In genomic region chr11:131763193-131763890, GRCh38 we compare ENCODE assay signal across 20 cellular contexts.
"Had no signal": no experiment of that assay in that cellular context is flagged by ENCODE, and none has a peak within 500 bp of the region (broad histone marks: within the 10 kb centered on the region; RNA-seq: fewer than 3 reads in every experiment).

No MANE protein-coding gene starts in this region.

- H3K9me3 Mint-ChIP-seq: activated CD8-positive, alpha-beta T cell treated with anti-CD3 and anti-CD28 coated beads for 36 hours; activated naive CD8-positive, alpha-beta T cell treated with anti-CD3 and anti-CD28 coated beads, Interleukin-2, amount 50 U/mL, for 24 hours had no signal

- FAIRE-seq: endothelial cell of umbilical vein, urothelium cell line had no signal

- H3K9me3 ChIP-seq: body of pancreas, lower lobe of right lung, right lobe of liver, SJCRH30, thoracic aorta had no signal

- H3K4me1 Mint-ChIP-seq: activated CD4-positive, alpha-beta T cell treated with anti-CD3 and anti-CD28 coated beads for 36 hours; activated naive CD8-positive, alpha-beta T cell treated with anti-CD3 and anti-CD28 coated beads, Interleukin-2, amount 50 U/mL, for 24 hours; immature natural killer cell; naive B cell; T-cell had no signal

- H3K27ac Mint-ChIP-seq: activated CD4-positive, alpha-beta T cell treated with anti-CD3 and anti-CD28 coated beads for 36 hours; activated CD8-positive, alpha-beta T cell treated with anti-CD3 and anti-CD28 coated beads for 36 hours; activated naive CD8-positive, alpha-beta T cell treated with anti-CD3 and anti-CD28 coated beads, Interleukin-2, amount 50 U/mL, for 24 hours; immature natural killer cell; naive B cell; stimulated activated naive CD8-positive, alpha-beta T cell treated with anti-CD3 and anti-CD28 coated beads, Interleukin-15, Interleukin-2, amounts not matched to agents 100 ng/mL and 50 ng/mL, for 24 hours; T-cell had no signal

- H3K4me3 ChIP-seq: body of pancreas, lower lobe of right lung, right lobe of liver, SJCRH30, thoracic aorta had no signal

- H3K27me3 Mint-ChIP-seq: activated CD4-positive, alpha-beta T cell treated with anti-CD3 and anti-CD28 coated beads for 36 hours; activated CD8-positive, alpha-beta T cell treated with anti-CD3 and anti-CD28 coated beads for 36 hours; activated naive CD8-positive, alpha-beta T cell treated with anti-CD3 and anti-CD28 coated beads, Interleukin-2, amount 50 U/mL, for 24 hours; naive B cell; stimulated activated naive CD8-positive, alpha-beta T cell treated with anti-CD3 and anti-CD28 coated beads, Interleukin-15, Interleukin-2, amounts not matched to agents 100 ng/mL and 50 ng/mL, for 24 hours; T-cell had no signal

- H3K36me3 ChIP-seq: lower lobe of right lung, right lobe of liver, SJCRH30, thoracic aorta, WERI-Rb-1 had no signal

- H3K4me1 ChIP-seq: body of pancreas, lower lobe of right lung, right lobe of liver, SJCRH30 had no signal

- H3K27ac ChIP-seq: body of pancreas, lower lobe of right lung, right lobe of liver, SJCRH30, thoracic aorta, WERI-Rb-1 had no signal

- DNase-seq: activated CD4-positive, alpha-beta T cell treated with anti-CD3 and anti-CD28 coated beads for 36 hours; activated CD8-positive, alpha-beta memory T cell treated with anti-CD3 and anti-CD28 coated beads, Interleukin-2, amount 50 U/mL, for 48 hours; activated CD8-positive, alpha-beta T cell treated with anti-CD3 and anti-CD28 coated beads for 36 hours; activated naive CD4-positive, alpha-beta T cell treated with Interleukin-2 at 50 U/mL for 16 hours; activated naive CD8-positive, alpha-beta T cell treated with anti-CD3 and anti-CD28 coated beads, Interleukin-2, amount 50 U/mL, for 24 hours; body of pancreas; immature natural killer cell; left cardiac atrium; lower lobe of right lung; naive B cell; right lobe of liver; SJCRH30; stimulated activated CD4-positive, alpha-beta T cell treated with anti-CD3 and anti-CD28 coated beads, Interleukin-4, amount 100 ng/mL, for 24 hours; T-cell; T1000; WERI-Rb-1 had no signal

- H3K4me3 Mint-ChIP-seq: activated CD4-positive, alpha-beta T cell treated with anti-CD3 and anti-CD28 coated beads for 36 hours; activated CD8-positive, alpha-beta T cell treated with anti-CD3 and anti-CD28 coated beads for 36 hours; activated naive CD8-positive, alpha-beta T cell treated with anti-CD3 and anti-CD28 coated beads, Interleukin-2, amount 50 U/mL, for 24 hours; immature natural killer cell; naive B cell; stimulated activated naive CD8-positive, alpha-beta T cell treated with anti-CD3 and anti-CD28 coated beads, Interleukin-15, Interleukin-2, amounts not matched to agents 100 ng/mL and 50 ng/mL, for 24 hours; T-cell had no signal

- H3K27me3 ChIP-seq: body of pancreas, right lobe of liver, SJCRH30 had no signal

- H3K36me3 Mint-ChIP-seq: immature natural killer cell, naive B cell, T-cell had no signal
